Comparison of ENCODE assay signal across 8 cellular contexts in the genomic region with DNA sequence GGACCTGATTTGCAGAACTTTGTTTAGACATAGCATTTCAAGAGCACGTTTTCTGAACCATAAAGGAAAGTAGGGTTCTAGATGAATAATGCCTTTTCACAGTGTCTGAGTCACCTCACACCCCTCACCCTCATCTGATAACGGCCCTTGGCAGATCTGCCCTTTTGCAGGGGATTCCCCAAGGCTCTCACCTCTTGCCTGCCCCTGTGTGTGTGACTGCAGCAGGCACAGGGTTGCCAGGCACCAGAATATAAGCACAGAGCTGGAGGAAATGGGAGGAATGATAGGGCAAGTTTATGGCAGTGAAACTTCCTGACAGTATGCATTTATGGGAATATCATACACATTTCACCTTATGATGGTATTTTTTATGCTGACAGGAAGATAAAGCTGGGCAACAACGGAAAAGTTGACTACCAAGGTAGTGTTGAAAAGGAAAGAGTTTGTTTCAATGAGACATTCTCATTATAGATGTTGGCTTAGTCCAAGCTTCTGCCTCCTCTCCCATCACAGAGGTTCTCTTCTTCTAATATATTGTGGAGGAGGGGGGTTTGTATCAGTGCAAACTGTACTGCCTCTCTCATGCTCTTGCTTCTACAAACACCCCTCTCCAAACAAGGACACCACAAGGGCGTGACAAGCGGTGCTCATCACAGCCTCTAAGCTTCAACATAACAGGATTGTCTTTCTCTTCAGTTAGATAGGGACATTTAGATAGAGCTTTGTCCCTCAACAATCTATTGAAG.
DNase-seq lines count a peak whose midpoint lies in the region; ATAC-seq and TF ChIP-seq lines count a peak whose summit lies in the region.

No MANE protein-coding gene starts in this region.

- H4K20me1 ChIP-seq in neural progenitor cell (ENCODE audit: low read depth): no peaks in the 10 kb centered on the region

- no peaks in the 10 kb centered on the region for H3K9me3 ChIP-seq in neural progenitor cell (ENCODE audit: low read depth)

- H3K79me2 ChIP-seq in neural progenitor cell (ENCODE audit: low read depth): no peaks in the 10 kb centered on the region

- H3K36me3 Mint-ChIP-seq in neural progenitor cell: no peaks in the 10 kb centered on the region

- no peaks in the 10 kb centered on the region for H3K27me3 ChIP-seq in neural progenitor cell

- peaks cover 6% of the 10 kb centered on the region for H3K27me3 Mint-ChIP-seq in neural progenitor cell (ENCODE audit: insufficient read depth, low read depth)

- H2AFZ ChIP-seq in neural progenitor cell (replicated peaks): no peak overlapping the region

- H3K9ac ChIP-seq in neural progenitor cell: no peak overlapping the region

- no peak overlapping the region for H3K27ac ChIP-seq in neural progenitor cell

- peak overlapping the region; percentile 21 for H3K27ac Mint-ChIP-seq in neural progenitor cell

- no peak overlapping the region for H3K4me3 Mint-ChIP-seq in neural progenitor cell

- peaks cover 21% of the 10 kb centered on the region for H3K4me1 Mint-ChIP-seq in neural progenitor cell

- peak; percentile 59 for ATAC-seq in GM18508 (IDR thresholded peaks at IDR 0.05; ENCODE audit: insufficient read depth, unreplicated experiment)
- no peak for ATAC-seq in GM19035 (IDR thresholded peaks at IDR 0.05; ENCODE audit: unreplicated experiment)

- H3K4me2 ChIP-seq in neural progenitor cell: no peak overlapping the region

- no peak overlapping the region for H3K4me3 ChIP-seq in neural progenitor cell

- DNase-seq in OCI-M1 (lab: John Stamatoyannopoulos, UW): peak; percentile 49
- peak; percentile 78 for DNase-seq in activated T-helper 9 cell treated with anti-CD3 and anti-CD28 coated beads, Interleukin-2, amount 50 U/mL, for 16 hours (ENCODE audit: low read depth)
- DNase-seq in neural progenitor cell (ENCODE audit: low spot score): no peak
- no peak for DNase-seq in KG1 (lab: John Stamatoyannopoulos, UW)
- no peak for DNase-seq in NCI-H1105 (lab: John Stamatoyannopoulos, UW)
- DNase-seq in NCI-H1105 treated with DMSO at 0.1 percent for 48 hours (lab: John Stamatoyannopoulos, UW): no peak

- TF ChIP-seq CTCF in neural progenitor cell (IDR thresholded peaks at IDR 0.05): no peak

- no peaks in the 10 kb centered on the region for H3K36me3 ChIP-seq in neural progenitor cell

- no peaks in the 10 kb centered on the region for H3F3A ChIP-seq in neural progenitor cell (ENCODE audit: low read depth)

- no peaks in the 10 kb centered on the region for H3K9me3 Mint-ChIP-seq in neural progenitor cell

- no peaks in the 10 kb centered on the region for H3K4me1 ChIP-seq in neural progenitor cell

Comparison
In these comparisons a context has a peak if more than half of its experiments do, and no peak if none do; other contexts are left out.
1. DNase-seq: peak in OCI-M1 (single experiment) and activated T-helper 9 cell treated with anti-CD3 and anti-CD28 coated beads, Interleukin-2, amount 50 U/mL, for 16 hours (single experiment); none in neural progenitor cell (single experiment), KG1 (single experiment), NCI-H1105 (single experiment) and NCI-H1105 treated with DMSO at 0.1 percent for 48 hours (single experiment).